ENCODE assay signal across 19 cellular contexts in the genomic region with DNA sequence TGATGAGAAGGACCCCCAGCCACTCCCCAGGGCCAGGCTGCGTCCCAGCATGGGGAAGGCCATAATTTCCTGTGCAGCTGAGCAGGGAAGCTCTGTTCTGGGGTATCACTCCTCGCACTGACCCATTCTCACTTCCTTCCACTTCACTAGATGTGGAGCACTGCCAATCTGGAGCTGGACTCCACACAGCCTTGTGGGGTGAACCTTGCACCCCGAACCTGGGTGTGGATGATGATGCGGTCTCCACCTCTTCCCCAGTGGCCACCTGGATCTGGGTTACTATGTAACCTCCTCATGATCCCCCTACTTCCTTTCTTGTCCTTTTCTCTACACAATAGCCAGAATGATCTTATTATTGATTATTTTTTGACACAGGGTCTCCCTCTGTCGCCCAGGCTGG.
"Had no signal": no experiment of that assay in that cellular context is flagged by ENCODE, and none has a peak within 500 bp of the region (broad histone marks: within the 10 kb centered on the region; RNA-seq: fewer than 3 reads in every experiment).

No MANE protein-coding gene starts in this region.

- H3K9me3 Mint-ChIP-seq: activated naive CD4-positive, alpha-beta T cell treated with anti-CD3 and anti-CD28 coated beads, Interleukin-2, amount 50 U/mL, for 24 hours; effector memory CD8-positive, alpha-beta T cell; natural killer cell treated with Interleukin-12 subunit alpha and Interleukin-12 subunit beta and Interleukin-15 and Interleukin-18, amount 100 ng/mL, for 72 hours had no signal

- H3K27me3 Mint-ChIP-seq: activated naive CD4-positive, alpha-beta T cell treated with anti-CD3 and anti-CD28 coated beads, Interleukin-2, amount 50 U/mL, for 24 hours; effector memory CD8-positive, alpha-beta T cell; natural killer cell treated with Interleukin-12 subunit alpha and Interleukin-12 subunit beta and Interleukin-15 and Interleukin-18, amount 100 ng/mL, for 72 hours; T-helper 17 cell had no signal

- H3K9me3 ChIP-seq: heart right ventricle, left lung, pancreas, psoas muscle, right atrium auricular region, testis, upper lobe of left lung had no signal

- H3K4me3 Mint-ChIP-seq: activated CD8-positive, alpha-beta T cell treated with anti-CD3 and anti-CD28 coated beads, Interleukin-2, amount 10 ng/mL, durations not matched to agents 7 days and 5 days; activated naive CD4-positive, alpha-beta T cell treated with anti-CD3 and anti-CD28 coated beads, Interleukin-2, amount 50 U/mL, for 24 hours; effector memory CD8-positive, alpha-beta T cell; natural killer cell treated with Interleukin-12 subunit alpha and Interleukin-12 subunit beta and Interleukin-15 and Interleukin-18, amount 100 ng/mL, for 72 hours; T-helper 17 cell had no signal

- H3K27me3 ChIP-seq: brain microvascular endothelial cell, heart right ventricle, left lung, pancreas, right atrium auricular region, testis, upper lobe of left lung had no signal

- ATAC-seq: activated CD8-positive, alpha-beta T cell treated with anti-CD3 and anti-CD28 coated beads, Interleukin-2, amount 10 ng/mL, durations not matched to agents 7 days and 5 days; effector memory CD8-positive, alpha-beta T cell; heart right ventricle; left lung; natural killer cell treated with Interleukin-12 subunit alpha and Interleukin-12 subunit beta and Interleukin-15 and Interleukin-18, amount 100 ng/mL, for 72 hours; pancreas; T-helper 17 cell had no signal

- H3K4me1 ChIP-seq: pancreas had no signal

- H3K36me3 Mint-ChIP-seq: activated naive CD4-positive, alpha-beta T cell treated with anti-CD3 and anti-CD28 coated beads, Interleukin-2, amount 50 U/mL, for 24 hours; natural killer cell treated with Interleukin-12 subunit alpha and Interleukin-12 subunit beta and Interleukin-15 and Interleukin-18, amount 100 ng/mL, for 72 hours had no signal

- DNase-seq: activated CD4-positive, alpha-beta T cell treated with anti-CD3 and anti-CD28 coated beads for 48 hours; activated CD8-positive, alpha-beta T cell treated with anti-CD3 and anti-CD28 coated beads, Interleukin-2, amount 10 ng/mL, durations not matched to agents 7 days and 5 days; activated gamma-delta T cell treated with Interleukin-2 at 50 U/mL for 16 hours; aorta; central memory CD4-positive, alpha-beta T cell; effector memory CD8-positive, alpha-beta T cell; heart right ventricle; left lung; stimulated activated CD4-positive, alpha-beta T cell treated with anti-CD3 and anti-CD28 coated beads, Interleukin-12 subunit alpha, Interleukin-12 subunit beta, amount 100 ng/mL, for 4 hours; T-helper 17 cell; testis; upper lobe of left lung had no signal

- H3K4me3 ChIP-seq: heart right ventricle, left lung, lung, pancreas, psoas muscle, right atrium auricular region, testis, upper lobe of left lung had no signal

- H3K27ac ChIP-seq: brain microvascular endothelial cell, left lung, pancreas, psoas muscle, right atrium auricular region, testis, upper lobe of left lung had no signal

- H3K27ac Mint-ChIP-seq: activated CD8-positive, alpha-beta T cell treated with anti-CD3 and anti-CD28 coated beads, Interleukin-2, amount 10 ng/mL, durations not matched to agents 7 days and 5 days; activated naive CD4-positive, alpha-beta T cell treated with anti-CD3 and anti-CD28 coated beads, Interleukin-2, amount 50 U/mL, for 24 hours; effector memory CD8-positive, alpha-beta T cell; natural killer cell treated with Interleukin-12 subunit alpha and Interleukin-12 subunit beta and Interleukin-15 and Interleukin-18, amount 100 ng/mL, for 72 hours; T-helper 17 cell had no signal

- H3K36me3 ChIP-seq: brain microvascular endothelial cell had no signal
